In genomic region chr2:177881001-177881748, GRCh38 we compare ENCODE assay signal across 22 cellular contexts.
DNase-seq lines count a peak whose midpoint lies in the region; ATAC-seq and TF ChIP-seq lines count a peak whose summit lies in the region.
"Had no signal": no experiment of that assay in that cellular context is flagged by ENCODE, and none has a peak within 500 bp of the region (broad histone marks: within the 10 kb centered on the region; RNA-seq: fewer than 3 reads in every experiment).

No MANE protein-coding gene starts in this region.

- BruUV-seq in PC-3 (replicated peaks; lab: Mats Ljungman, UMichigan) = no TSS peak
- no TSS peak for BruUV-seq in mammary epithelial cell (replicated peaks; lab: Mats Ljungman, UMichigan)

- no peaks in the 10 kb centered on the region for H3K4me1 ChIP-seq in PC-3 (ENCODE audit: insufficient read depth, low read length)
- peaks cover 4% of the 10 kb centered on the region for H3K4me1 ChIP-seq in mammary epithelial cell (ENCODE audit: insufficient read depth, low read length)
- peaks cover 0 to 70% (median 17%) of the 10 kb centered on the region in 4 donors for H3K4me1 ChIP-seq in right lobe of liver
- H3K4me1 ChIP-seq: A549; BLaER1 treated with 17β-estradiol and CSF1 and Interleukin-3, amounts not matched to agents 10 nM and 100 nM had no signal

- ATAC-seq in PC-3 (no peak; the same call in 1 of the 2 replicates), right lobe of liver (peak; percentile 73 to 75 (median 74))
- ATAC-seq: A549; CD8-positive, alpha-beta T cell had no signal

- H3K9me2 ChIP-seq in PC-3 (replicated peaks; ENCODE audit: low read length) = no peaks in the 10 kb centered on the region

- DNase-seq in AG10803 (ENCODE audit: low read depth) (peak; percentile 18), PC-3 (peak; percentile 55), mammary epithelial cell (peak; percentile 66), right lobe of liver (no peak), NCI-H2196 treated with DMSO at 0.1 percent for 48 hours (lab: John Stamatoyannopoulos, UW; ENCODE audit: unreplicated experiment) (no peak), Ammon's horn (ENCODE audit: low spot score) (no peak), SKM-1 treated with dmso at 0.1 percent for 144 hours (lab: John Stamatoyannopoulos, UW; ENCODE audit: unreplicated experiment) (no peak), NOMO-1 treated with dmso at 0.1 percent for 144 hours (lab: John Stamatoyannopoulos, UW; ENCODE audit: unreplicated experiment) (no peak)
- DNase-seq: Calu3; CD8-positive, alpha-beta T cell; DMS53; EL; MG63; NCI-H1048; NCI-H1436 treated with DMSO at 0.1 percent for 48 hours; NCI-H2029 treated with DMSO at 0.1 percent for 48 hours; NCI-H2171; NCI-H446; NCI-H69 had no signal

- H3K36me3 ChIP-seq in PC-3 (ENCODE audit: low read depth, low read length) (no peaks in the 10 kb centered on the region), mammary epithelial cell (ENCODE audit: insufficient read depth, low read length) (no peaks in the 10 kb centered on the region), right lobe of liver (no peaks in the 10 kb centered on the region)
- H3K36me3 ChIP-seq: BLaER1 treated with 17β-estradiol and CSF1 and Interleukin-3, amounts not matched to agents 10 nM and 100 nM; MG63 had no signal

- no peaks in the 10 kb centered on the region for H3K9me3 ChIP-seq in PC-3 (ENCODE audit: low read length)
- no peaks in the 10 kb centered on the region for H3K9me3 ChIP-seq in mammary epithelial cell (replicated peaks; ENCODE audit: insufficient read depth, low read length)
- no peaks in the 10 kb centered on the region for H3K9me3 ChIP-seq in right lobe of liver
- H3K9me3 ChIP-seq: A549, MG63 had no signal

- TF ChIP-seq CTCF in AG10803 (conservative IDR thresholded peaks at IDR 0.05; ENCODE audit: low read length) (no peak), PC-3 (conservative IDR thresholded peaks at IDR 0.05; ENCODE audit: low read depth, low read length) (no peak), mammary epithelial cell (conservative IDR thresholded peaks at IDR 0.05 in 1 of 2, IDR thresholded peaks at IDR 0.05 in 1 of 2; ENCODE audit: extremely low read depth in 1 of 2, insufficient read depth in 1 of 2, low read depth in 1 of 2, low read length in 2 of 2) (no peak), right lobe of liver (IDR thresholded peaks at IDR 0.05) (no peak)

- no peaks in the 10 kb centered on the region for H3F3A ChIP-seq in PC-3 (ENCODE audit: low read length, unreplicated experiment)

- H4K20me1 ChIP-seq in PC-3 (ENCODE audit: low read length) (no peaks in the 10 kb centered on the region), mammary epithelial cell (ENCODE audit: insufficient read depth, low read length) (no peaks in the 10 kb centered on the region)
- H4K20me1 ChIP-seq: BLaER1 treated with 17β-estradiol and CSF1 and Interleukin-3, amounts not matched to agents 10 nM and 100 nM had no signal

- POLR2A ChIA-PET in PC-3 (lab: Charles Lee; ENCODE audit: unreplicated experiment) = interaction anchor here (0.7 kb wide), 1 partner anchor 10 kb away, joined by 4 read pairs; no protein-coding TSS in a partner anchor

- H3K27ac ChIP-seq in PC-3 (ENCODE audit: low read length) (no peak overlapping the region), mammary epithelial cell (ENCODE audit: insufficient read depth, low read depth, low read length) (no peak overlapping the region), right lobe of liver (peak overlapping the region; percentile 7 to 78 (median 72))
- H3K27ac ChIP-seq: A549; BLaER1 treated with 17β-estradiol and CSF1 and Interleukin-3, amounts not matched to agents 10 nM and 100 nM; KMS-11 had no signal

- intact Hi-C loops in PC-3 (cut with micrococcal nuclease) = no loop called here
- intact Hi-C loops in mammary epithelial cell (cut with micrococcal nuclease) = loop anchor here (10.0 kb wide), 1 partner anchor 96 kb away; no protein-coding TSS in a partner anchor
- intact Hi-C loops in right lobe of liver (cut with DNase I) = no loop called here

- H3K9ac ChIP-seq in PC-3 (ENCODE audit: low read length) (no peak overlapping the region), mammary epithelial cell (ENCODE audit: insufficient read depth, low read length) (no peak overlapping the region)
- H3K9ac ChIP-seq: BLaER1 treated with 17β-estradiol and CSF1 and Interleukin-3, amounts not matched to agents 10 nM and 100 nM; KMS-11 had no signal

- H3K27me3 ChIP-seq in PC-3 (ENCODE audit: low read length) = peaks cover 13% of the 10 kb centered on the region; the same call in 1 of the 2 replicates
- peaks cover 7% of the 10 kb centered on the region for H3K27me3 ChIP-seq in mammary epithelial cell (ENCODE audit: insufficient read depth, low read length)
- H3K27me3 ChIP-seq in right lobe of liver = no peaks in the 10 kb centered on the region
- H3K27me3 ChIP-seq: BLaER1 treated with 17β-estradiol and CSF1 and Interleukin-3, amounts not matched to agents 10 nM and 100 nM; MG63 had no signal

- no peaks in the 10 kb centered on the region for H3K79me2 ChIP-seq in PC-3 (ENCODE audit: low read length)
- no peaks in the 10 kb centered on the region for H3K79me2 ChIP-seq in mammary epithelial cell (ENCODE audit: insufficient read depth, low read length)

- dilution Hi-C loops in mammary epithelial cell (cut with HindIII; ENCODE audit: low sequenced_read_pairs) = no loop called here

- 52% methylated on average over 2 of the region's 2 CpGs for WGBS in mammary epithelial cell (ENCODE audit: low coverage, missing lambda C conversion rate)
- WGBS in right lobe of liver (ENCODE audit: insufficient coverage, low coverage, low lambda C conversion rate, missing lambda C conversion rate) = 64% methylated on average over 2 of the region's 2 CpGs

- H3K4me3 ChIP-seq in AG10803 (ENCODE audit: low read length) (no peak overlapping the region), PC-3 (ENCODE audit: low read length) (no peak overlapping the region), mammary epithelial cell (replicated peaks in 1 of 3; ENCODE audit: insufficient read depth in 1 of 3, low read depth in 2 of 3, low read length in 3 of 3) (no peak overlapping the region), right lobe of liver (no peak overlapping the region)
- H3K4me3 ChIP-seq: A549; BLaER1 treated with 17β-estradiol and CSF1 and Interleukin-3, amounts not matched to agents 10 nM and 100 nM; MG63 had no signal

- no peak overlapping the region for H2AFZ ChIP-seq in PC-3 (ENCODE audit: low read length)
- no peak overlapping the region for H2AFZ ChIP-seq in mammary epithelial cell (ENCODE audit: low read depth, low read length)

- no peak for TF ChIP-seq POLR2A in right lobe of liver (IDR thresholded peaks at IDR 0.05)

- CTCF ChIA-PET in PC-3 (lab: Charles Lee) (no interaction called here), mammary epithelial cell (lab: Charles Lee; ENCODE audit: low non-redundant PET) (no interaction called here)

- in situ Hi-C loops in mammary epithelial cell (cut with MboI; ENCODE audit: low sequenced_read_pairs in 2 of 2) = no loop called here

- H3K4me2 ChIP-seq in PC-3 (ENCODE audit: low read length) = no peak overlapping the region
- H3K4me2 ChIP-seq in mammary epithelial cell (ENCODE audit: insufficient read depth, low read depth, low read length) = no peak overlapping the region
- H3K4me2 ChIP-seq: A549; BLaER1 treated with 17β-estradiol and CSF1 and Interleukin-3, amounts not matched to agents 10 nM and 100 nM; KMS-11 had no signal

Comparison
In these comparisons a context has a peak if more than half of its experiments do, and no peak if none do; other contexts are left out.
1. DNase-seq: peak in AG10803 (single experiment), PC-3 (single experiment) and mammary epithelial cell (single experiment); none in right lobe of liver (0 of 3), NCI-H2196 treated with DMSO at 0.1 percent for 48 hours (single experiment), Ammon's horn (single experiment), SKM-1 treated with dmso at 0.1 percent for 144 hours (single experiment) and NOMO-1 treated with dmso at 0.1 percent for 144 hours (single experiment).
2. H3K27ac ChIP-seq: peak in right lobe of liver (3 of 3); none in PC-3 (single experiment) and mammary epithelial cell (single experiment).